8 cellular contexts compared by ENCODE assay signal in genomic region chr1:46202975-46203737, GRCh38. TPM values are rescaled to one million over a fixed set of nuclear protein-coding genes. Genes with fewer than 3 reads are reported as not detected.
DNase-seq lines count a peak whose midpoint lies in the region; ATAC-seq and TF ChIP-seq lines count a peak whose summit lies in the region.

LURAP1 (plus strand) TSS chr1:46203334; CDS start chr1:46203427, 93 bp downstream.

- in situ Hi-C loops in SK-MEL-5 (cut with HindIII; ENCODE audit: low pct_unique_long_range_greater_than_20kb, low sequenced_read_pairs), result no loop called here

- ATAC-seq in GM18907 (IDR thresholded peaks at IDR 0.05; ENCODE audit: unreplicated experiment) (no peak), HG03432 (IDR thresholded peaks at IDR 0.05; ENCODE audit: unreplicated experiment) (no peak)

- H3K4me1 ChIP-seq in rectal smooth muscle tissue (ENCODE audit: control insufficient read depth, insufficient read depth, low read length), result peaks cover 4% of the 10 kb centered on the region

- intact Hi-C loops in MCF 10A (cut with micrococcal nuclease), result no loop called here

- POLR2A ChIA-PET in MCF 10A (lab: Yijun Ruan, JAX), result interaction anchor here (0.6 to 3.9 kb wide), 11 partner anchors 9 to 245 kb away, joined by 3 to 30 read pairs (median 4); partner anchors contain the start of genes NSUN4 and PIK3R3

- peak within 1 kb of the TSS; percentile 65 for H3K27ac ChIP-seq in rectal smooth muscle tissue (ENCODE audit: low read depth, low read length)

- CTCF ChIA-PET in MCF 10A (lab: Yijun Ruan, JAX), result interaction anchor here (0.6 to 2.1 kb wide), 9 partner anchors 12 to 862 kb away, joined by 3 to 11 read pairs (median 4); no protein-coding TSS in a partner anchor

- peak within 1 kb of the TSS; percentile 90 for H3K4me3 ChIP-seq in iPS-11a (ENCODE audit: low read depth, low read length)
- H3K4me3 ChIP-seq in rectal smooth muscle tissue (ENCODE audit: low read length), result peak within 1 kb of the TSS; percentile 86

- TF ChIP-seq CTCF in MCF 10A (IDR thresholded peaks at IDR 0.05; ENCODE audit: unreplicated experiment), result no peak

- peaks cover 28% of the 10 kb centered on the region for H3K4me1 Mint-ChIP-seq in MCF 10A (ENCODE audit: insufficient read depth, unreplicated experiment)

- H3K27me3 Mint-ChIP-seq in MCF 10A (ENCODE audit: insufficient read depth, unreplicated experiment), result no peaks in the 10 kb centered on the region

- DNase-seq in NCI-H2029 (lab: John Stamatoyannopoulos, UW), result peak; percentile 42
- no peak for DNase-seq in NCI-H2029 treated with DMSO at 0.1 percent for 48 hours (lab: John Stamatoyannopoulos, UW)
- DNase-seq in SK-MEL-5 (ENCODE audit: low read depth, low spot score), result peak; percentile 68
- peak; percentile 62 for DNase-seq in MCF 10A (ENCODE audit: unreplicated experiment)

- H3K36me3 ChIP-seq in rectal smooth muscle tissue (ENCODE audit: control insufficient read depth, insufficient read depth, low read length), result no peaks in the 10 kb centered on the region

- peak within 1 kb of the TSS; percentile 73 for H3K27ac Mint-ChIP-seq in MCF 10A (ENCODE audit: low read depth, unreplicated experiment)

- no peaks in the 10 kb centered on the region for H3K9me3 Mint-ChIP-seq in MCF 10A (ENCODE audit: unreplicated experiment)

- peak within 1 kb of the TSS; percentile 75 for H3K4me3 Mint-ChIP-seq in MCF 10A (ENCODE audit: unreplicated experiment)

- H3K9ac ChIP-seq in rectal smooth muscle tissue (ENCODE audit: low read length), result peak within 1 kb of the TSS; percentile 42

- no peaks in the 10 kb centered on the region for H3K27me3 ChIP-seq in rectal smooth muscle tissue (ENCODE audit: control insufficient read depth, insufficient read depth, low read length)

- BruUV-seq in MCF 10A (replicated peaks; lab: Mats Ljungman, UMichigan), result no TSS peak

- H3K36me3 Mint-ChIP-seq in MCF 10A (ENCODE audit: insufficient read depth, unreplicated experiment), result peaks cover 4% of the 10 kb centered on the region

RNA-seq across cellular contexts. Expression of gene LURAP1, which starts in this region (rescaled TPM):
- 6.3 and 7.0 TPM in 2 replicates for total RNA-seq in SK-MEL-5 (2014; rRNA removed; shearing (Covaris generic))
- 7.8 and 10.2 TPM in 2 replicates for polyA plus RNA-seq in SK-MEL-5 (2015; cell fraction: cytosol; rRNA removed)
- polyA plus RNA-seq in SK-MEL-5 (2015; cell fraction: nucleus; rRNA removed), result 13.9 and 17.2 TPM in 2 replicates
- 3.6 and 4.1 TPM in 2 replicates for total RNA-seq in MCF 10A (2022)
